30 cellular contexts compared by ENCODE assay signal in genomic region chr9:34782372-34782771, GRCh38.
"Had no signal": no experiment of that assay in that cellular context is flagged by ENCODE, and none has a peak within 500 bp of the region (broad histone marks: within the 10 kb centered on the region; RNA-seq: fewer than 3 reads in every experiment).

No MANE protein-coding gene starts in this region.

- H3K4me1 ChIP-seq: adrenal gland, ascending aorta had no signal

- H3K36me3 ChIP-seq: adrenal gland, ascending aorta, cardiac muscle cell, WERI-Rb-1 had no signal

- H3K9me3 ChIP-seq: adrenal gland, ascending aorta had no signal

- H3K27me3 ChIP-seq: adrenal gland, ascending aorta had no signal

- H3K27ac ChIP-seq: adrenal gland, ascending aorta, cardiac muscle cell, WERI-Rb-1 had no signal

- H3K4me3 ChIP-seq: adrenal gland, ascending aorta, cardiac muscle cell had no signal

- DNase-seq: activated CD4-positive, alpha-beta memory T cell treated with anti-CD3 and anti-CD28 coated beads, Interleukin-2, amount 10 ng/mL, durations not matched to agents 7 days and 5 days; activated CD4-positive, alpha-beta T cell treated with anti-CD3 and anti-CD28 coated beads for 1 hour; activated CD4-positive, alpha-beta T cell treated with anti-CD3 and anti-CD28 coated beads for 36 hours; activated CD4-positive, alpha-beta T cell treated with anti-CD3 and anti-CD28 coated beads for 48 hours; activated CD4-positive, alpha-beta T cell treated with anti-CD3 and anti-CD28 coated beads, Interleukin-2, amount 10 ng/mL, durations not matched to agents 7 days and 5 days; activated CD4-positive, alpha-beta T cell treated with anti-CD3 and anti-CD28 coated beads, Interleukin-2, amount 50 U/mL, for 48 hours; activated CD4-positive, CD25-positive, alpha-beta regulatory T cell; activated CD8-positive, alpha-beta memory T cell treated with anti-CD3 and anti-CD28 coated beads for 24 hours; activated CD8-positive, alpha-beta memory T cell treated with anti-CD3 and anti-CD28 coated beads, Interleukin-2, amount 10 ng/mL, durations not matched to agents 7 days and 5 days; activated CD8-positive, alpha-beta memory T cell treated with anti-CD3 and anti-CD28 coated beads, Interleukin-2, amount 50 U/mL, for 48 hours; activated CD8-positive, alpha-beta T cell treated with anti-CD3 and anti-CD28 coated beads, Interleukin-2, amount 10 ng/mL, durations not matched to agents 7 days and 5 days; activated effector memory CD4-positive, alpha-beta T cell treated with Interleukin-2 at 50 U/mL for 16 hours; activated gamma-delta T cell; activated naive CD4-positive, alpha-beta T cell treated with anti-CD3 and anti-CD28 coated beads for 36 hours; activated naive CD4-positive, alpha-beta T cell treated with anti-CD3 and anti-CD28 coated beads, Interleukin-2, amount 50 U/mL, for 16 hours; activated naive CD8-positive, alpha-beta T cell treated with anti-CD3 and anti-CD28 coated beads for 36 hours; activated T-cell treated with anti-CD3 and anti-CD28 coated beads, Interleukin-2, amount 50 U/mL, for 24 hours; activated T-cell treated with anti-CD3 and anti-CD28 coated beads, Interleukin-2, amount 50 U/mL, for 48 hours; adrenal gland; amygdala; anterior cingulate cortex; caudate nucleus; cerebellar nuclear complex; SW 1271; T-helper 1 cell; T-helper 2 cell; T-helper 9 cell; WERI-Rb-1 had no signal
